In genomic region chr3:155991291-155991690, GRCh38 we compare ENCODE assay signal across 16 cellular contexts.
DNase-seq lines count a peak whose midpoint lies in the region; ATAC-seq, FAIRE-seq and TF ChIP-seq lines count a peak whose summit lies in the region.
"Had no signal": no experiment of that assay in that cellular context is flagged by ENCODE, and none has a peak within 500 bp of the region (broad histone marks: within the 10 kb centered on the region; RNA-seq: fewer than 3 reads in every experiment).

No MANE protein-coding gene starts in this region.

- H3K9me2 ChIP-seq in hepatocyte (replicated peaks; ENCODE audit: insufficient read depth): no peaks in the 10 kb centered on the region

- H3K79me2 ChIP-seq in hepatocyte: no peaks in the 10 kb centered on the region
- no peaks in the 10 kb centered on the region for H3K79me2 ChIP-seq in neural progenitor cell (ENCODE audit: low read depth)

- H3K4me2 ChIP-seq in hepatocyte (no peak overlapping the region), neural progenitor cell (no peak overlapping the region)
- H3K4me2 ChIP-seq: BLaER1 had no signal

- H2AFZ ChIP-seq in hepatocyte (no peak overlapping the region), neural progenitor cell (replicated peaks) (peak overlapping the region; percentile 92)

- ATAC-seq in HG03521 (IDR thresholded peaks at IDR 0.05; ENCODE audit: unreplicated experiment): no peak

- no peaks in the 10 kb centered on the region for H3K27me3 ChIP-seq in hepatocyte
- no peaks in the 10 kb centered on the region for H3K27me3 ChIP-seq in neural progenitor cell
- H3K27me3 ChIP-seq: BLaER1 had no signal

- H3K27me3 Mint-ChIP-seq in neural progenitor cell (ENCODE audit: insufficient read depth, low read depth): peaks cover 3% of the 10 kb centered on the region

- no peaks in the 10 kb centered on the region for H3K36me3 Mint-ChIP-seq in neural progenitor cell
- H3K36me3 Mint-ChIP-seq: CD14-positive monocyte; CD4-positive, alpha-beta memory T cell had no signal

- H4K20me1 ChIP-seq in hepatocyte (ENCODE audit: insufficient read depth, poor library complexity, severe bottlenecking) (no peaks in the 10 kb centered on the region), neural progenitor cell (ENCODE audit: low read depth) (no peaks in the 10 kb centered on the region)
- H4K20me1 ChIP-seq: BLaER1 had no signal

- H3K9ac ChIP-seq in neural progenitor cell: no peak overlapping the region
- H3K9ac ChIP-seq: BLaER1 had no signal

- H3K9me3 ChIP-seq in hepatocyte (ENCODE audit: low read depth) (no peaks in the 10 kb centered on the region), neural progenitor cell (ENCODE audit: low read depth) (no peaks in the 10 kb centered on the region)
- H3K9me3 ChIP-seq: BLaER1 had no signal

- H3K4me3 Mint-ChIP-seq in neural progenitor cell: no peak overlapping the region
- H3K4me3 Mint-ChIP-seq: CD14-positive monocyte; CD4-positive, alpha-beta memory T cell had no signal

- H3K27ac ChIP-seq in hepatocyte (no peak overlapping the region), neural progenitor cell (no peak overlapping the region)
- H3K27ac ChIP-seq: BLaER1 had no signal

- TF ChIP-seq CTCF in hepatocyte (IDR thresholded peaks at IDR 0.05; ENCODE audit: poor library complexity) (no peak), neural progenitor cell (IDR thresholded peaks at IDR 0.05) (no peak), D721Med (IDR thresholded peaks at IDR 0.05; ENCODE audit: insufficient read depth, missing control alignments) (no peak)

- DNase-seq in NCI-H2171 treated with DMSO at 0.1 percent for 48 hours (lab: John Stamatoyannopoulos, UW) (peak; percentile 69), NCI-H2171 (lab: John Stamatoyannopoulos, UW) (no peak), hepatocyte (ENCODE audit: low spot score) (peak; percentile 8), neural progenitor cell (ENCODE audit: low spot score) (no peak), NCI-H187 (lab: John Stamatoyannopoulos, UW) (no peak), D721Med (ENCODE audit: insufficient read length, low spot score) (no peak)
- no peak for DNase-seq in activated effector memory CD4-positive, alpha-beta T cell treated with anti-CD3 and anti-CD28 coated beads, Interleukin-2, amount 50 U/mL, for 16 hours
- DNase-seq: 8988T; CD4-positive, alpha-beta memory T cell; HCEC 1CT had no signal

- H3K36me3 ChIP-seq in hepatocyte (replicated peaks; ENCODE audit: insufficient read depth, low read depth) (no peaks in the 10 kb centered on the region), neural progenitor cell (no peaks in the 10 kb centered on the region)
- H3K36me3 ChIP-seq: BLaER1 had no signal

- no peak for FAIRE-seq in D721Med (lab: Jason Lieb, UNC)
- FAIRE-seq: G401.6, GM12891, GM19239 had no signal

- H3K9me3 Mint-ChIP-seq in neural progenitor cell: no peaks in the 10 kb centered on the region
- H3K9me3 Mint-ChIP-seq: CD14-positive monocyte; CD4-positive, alpha-beta memory T cell had no signal

- peaks cover 12% of the 10 kb centered on the region for H3K4me1 Mint-ChIP-seq in neural progenitor cell
- H3K4me1 Mint-ChIP-seq: CD14-positive monocyte; CD4-positive, alpha-beta memory T cell had no signal

- 49% methylated on average over 4 of the region's 4 CpGs for WGBS in hepatocyte (ENCODE audit: low lambda C conversion rate, missing lambda C conversion rate)

- H3K27ac Mint-ChIP-seq in neural progenitor cell: no peak overlapping the region
- H3K27ac Mint-ChIP-seq: CD14-positive monocyte; CD4-positive, alpha-beta memory T cell had no signal

- H3F3A ChIP-seq in neural progenitor cell (ENCODE audit: low read depth): peaks cover 2% of the 10 kb centered on the region

- H3K4me3 ChIP-seq in hepatocyte (no peak overlapping the region), neural progenitor cell (no peak overlapping the region)
- H3K4me3 ChIP-seq: BLaER1 had no signal

- H3K4me1 ChIP-seq in hepatocyte (ENCODE audit: insufficient read depth) (no peaks in the 10 kb centered on the region), neural progenitor cell (peaks cover 8% of the 10 kb centered on the region)
- H3K4me1 ChIP-seq: BLaER1 had no signal

Comparison
In these comparisons a context has a peak if more than half of its experiments do, and no peak if none do; other contexts are left out.
1. DNase-seq: peak in NCI-H2171 treated with DMSO at 0.1 percent for 48 hours (single experiment) and hepatocyte (single experiment); none in NCI-H2171 (single experiment), neural progenitor cell (single experiment), NCI-H187 (0 of 2), activated effector memory CD4-positive, alpha-beta T cell treated with anti-CD3 and anti-CD28 coated beads, Interleukin-2, amount 50 U/mL, for 16 hours (single experiment) and D721Med (single experiment).